8 cellular contexts compared by ENCODE assay signal in the genomic region with DNA sequence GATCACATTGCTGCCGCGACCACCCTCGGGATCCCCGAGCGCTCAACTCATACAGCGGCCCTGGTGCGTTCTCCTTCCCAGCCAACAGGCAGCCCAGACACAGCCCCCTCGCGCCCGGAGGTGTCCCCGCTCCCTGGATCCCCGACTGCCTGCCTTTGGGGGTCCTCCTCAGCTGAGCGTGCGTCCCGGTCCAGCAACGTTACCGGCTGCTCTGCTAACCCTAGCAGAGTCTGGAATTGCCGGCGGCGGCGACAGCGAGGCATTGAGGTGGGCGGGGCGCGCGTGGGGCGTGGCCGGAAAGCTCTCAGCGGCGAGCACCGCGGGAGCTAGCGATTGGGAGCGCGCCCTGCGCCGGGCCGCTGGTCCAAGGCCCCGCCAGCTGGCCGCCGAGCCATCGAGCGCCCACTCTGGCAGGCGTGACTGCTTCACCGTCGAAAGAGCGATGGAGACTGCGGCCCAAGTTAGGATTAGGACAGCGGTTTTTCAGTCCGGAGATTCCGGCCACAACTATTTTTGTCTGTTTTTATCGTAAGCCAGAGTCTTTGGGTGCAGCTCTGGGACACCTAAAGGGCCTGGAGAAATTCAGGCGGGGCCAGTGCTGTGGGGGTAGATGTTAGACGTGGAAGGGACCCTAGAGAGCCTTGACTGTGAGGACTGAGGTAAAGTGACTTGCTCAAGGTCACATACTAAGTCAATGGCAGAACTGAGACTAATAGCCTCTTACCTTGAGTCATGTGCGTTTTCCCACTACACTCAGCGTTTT.
DNase-seq lines count a peak whose midpoint lies in the region; ATAC-seq lines count a peak whose summit lies in the region.

TSS of gene HEATR5A (minus strand) at position 232 of the 763 bp plus-strand sequence. CDS start 17,575 bp downstream, outside the sequence.

- no peaks in the 10 kb centered on the region for H3K27me3 Mint-ChIP-seq in central memory CD8-positive, alpha-beta T cell

- peak; percentile 88 to 92 for DNase-seq in AML-193 (lab: John Stamatoyannopoulos, UW)
- peak; percentile 88 for DNase-seq in NCI-H345 treated with DMSO at 0.1 percent for 48 hours (lab: John Stamatoyannopoulos, UW; ENCODE audit: unreplicated experiment)
- DNase-seq in activated CD4-positive, CD25-positive, alpha-beta regulatory T cell treated with anti-CD3 and anti-CD28 coated beads, Interleukin-2, amount 50 U/mL, for 16 hours (ENCODE audit: low read depth, low spot score) = peak; percentile 81
- peak; percentile 89 to 94 for DNase-seq in central memory CD8-positive, alpha-beta T cell (ENCODE audit: low spot score in 2 of 2)
- DNase-seq in islet precursor cell = peak; percentile 98
- peak; percentile 92 for DNase-seq in stimulated activated CD4-positive, alpha-beta T cell treated with anti-CD3 and anti-CD28 coated beads, Interleukin-12 subunit alpha, Interleukin-12 subunit beta, amount 100 ng/mL, for 4 hours

- peaks cover 13% of the 10 kb centered on the region for H3K36me3 Mint-ChIP-seq in central memory CD8-positive, alpha-beta T cell (ENCODE audit: insufficient read depth)

- H3K9me3 Mint-ChIP-seq in central memory CD8-positive, alpha-beta T cell = no peaks in the 10 kb centered on the region

- H3K4me1 Mint-ChIP-seq in central memory CD8-positive, alpha-beta T cell = peaks cover 27% of the 10 kb centered on the region

- ATAC-seq in GM19035 (IDR thresholded peaks at IDR 0.05; ENCODE audit: unreplicated experiment) (peak; percentile 97), HG03342 (IDR thresholded peaks at IDR 0.05; ENCODE audit: unreplicated experiment) (peak; percentile 95)
- peak; percentile 96 for ATAC-seq in central memory CD8-positive, alpha-beta T cell (replicated peaks; ENCODE audit: extremely low read depth, poor library complexity, severe bottlenecking)

- peak within 1 kb of the TSS; percentile 97 for H3K27ac Mint-ChIP-seq in central memory CD8-positive, alpha-beta T cell (ENCODE audit: low read depth)

- H3K4me3 Mint-ChIP-seq in central memory CD8-positive, alpha-beta T cell = peak within 1 kb of the TSS; percentile 97

Comparison
In these comparisons a context has a peak if more than half of its experiments do, and no peak if none do; other contexts are left out.
1. Peak in every context shown above with its lines: DNase-seq and ATAC-seq.